ENCODE assay signal across 29 cellular contexts in the genomic region with DNA sequence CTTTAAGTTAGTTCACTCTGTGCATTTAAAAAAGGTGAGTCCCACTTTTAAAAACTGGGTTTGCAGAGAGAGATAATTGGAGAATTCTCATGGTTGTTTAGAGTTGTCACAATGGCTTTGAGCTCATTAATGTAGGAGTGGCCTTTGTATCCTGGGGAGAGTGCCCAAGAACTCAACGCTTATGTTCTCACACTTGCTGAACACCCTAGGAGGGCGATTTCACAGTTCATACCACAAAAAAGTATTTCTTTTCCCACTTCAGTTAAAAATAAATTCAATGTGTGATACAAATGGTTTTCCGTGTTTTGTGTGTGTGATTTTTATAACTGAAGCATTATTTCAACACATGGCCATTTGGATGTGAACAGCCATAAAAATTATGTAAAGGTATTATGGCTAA. TPM values are rescaled to one million over a fixed set of nuclear protein-coding genes. Genes with fewer than 3 reads are reported as not detected.
"Had no signal": no experiment of that assay in that cellular context is flagged by ENCODE, and none has a peak within 500 bp of the region (broad histone marks: within the 10 kb centered on the region; RNA-seq: fewer than 3 reads in every experiment).

No MANE protein-coding gene starts in this region.

- DNase-seq: activated CD4-positive, alpha-beta memory T cell treated with anti-CD3 and anti-CD28 coated beads, Interleukin-2, amount 10 ng/mL, durations not matched to agents 7 days and 5 days; activated CD4-positive, alpha-beta T cell treated with anti-CD3 and anti-CD28 coated beads for 1 hour; activated CD4-positive, alpha-beta T cell treated with anti-CD3 and anti-CD28 coated beads for 4 hours; activated CD4-positive, alpha-beta T cell treated with anti-CD3 and anti-CD28 coated beads, Interleukin-2, amount 10 ng/mL, durations not matched to agents 7 days and 5 days; activated CD4-positive, alpha-beta T cell treated with anti-CD3 and anti-CD28 coated beads, Interleukin-2, amount 50 U/mL, for 4 hours; activated CD8-positive, alpha-beta memory T cell treated with anti-CD3 and anti-CD28 coated beads, Interleukin-2, amount 50 U/mL, for 48 hours; activated gamma-delta T cell; activated naive CD4-positive, alpha-beta T cell; activated naive CD4-positive, alpha-beta T cell treated with anti-CD3 and anti-CD28 coated beads, Interleukin-2, amount 10 ng/mL, durations not matched to agents 7 days and 5 days; activated T-cell treated with anti-CD3 and anti-CD28 coated beads for 4 hours; activated T-cell treated with anti-CD3 and anti-CD28 coated beads, Interleukin-2, amount 50 U/mL, for 24 hours; activated T-cell treated with anti-CD3 and anti-CD28 coated beads, Interleukin-2, amount 50 U/mL, for 72 hours; amniotic stem cell; anterior cingulate cortex; body of pancreas; caudate nucleus; cortex of kidney; dermis blood vessel endothelial cell; effector CD4-positive, alpha-beta T cell; effector memory CD8-positive, alpha-beta T cell; erythroblast; foreskin melanocyte; T-helper 2 cell had no signal

- H3K27me3 Mint-ChIP-seq: activated naive CD4-positive, alpha-beta T cell treated with anti-CD3 and anti-CD28 coated beads, Interleukin-2, amount 10 ng/mL, durations not matched to agents 7 days and 5 days had no signal

- H3K4me3 ChIP-seq: body of pancreas, esophagus muscularis mucosa had no signal

- H3K4me3 Mint-ChIP-seq: activated CD4-positive, alpha-beta memory T cell treated with anti-CD3 and anti-CD28 coated beads, Interleukin-2, amount 10 ng/mL, durations not matched to agents 7 days and 5 days; activated CD4-positive, alpha-beta T cell treated with anti-CD3 and anti-CD28 coated beads, Interleukin-2, amount 10 ng/mL, durations not matched to agents 7 days and 5 days; activated naive CD4-positive, alpha-beta T cell treated with anti-CD3 and anti-CD28 coated beads, Interleukin-2, amount 10 ng/mL, durations not matched to agents 7 days and 5 days; activated T-cell treated with anti-CD3 and anti-CD28 coated beads, Interleukin-2, amount 50 U/mL, for 24 hours; activated T-cell treated with anti-CD3 and anti-CD28 coated beads, Interleukin-2, amount 50 U/mL, for 72 hours; effector memory CD8-positive, alpha-beta T cell; WTC11 had no signal

- ATAC-seq: activated naive CD4-positive, alpha-beta T cell treated with anti-CD3 and anti-CD28 coated beads, Interleukin-2, amount 50 U/mL, for 72 hours; activated T-cell treated with anti-CD3 and anti-CD28 coated beads, Interleukin-2, amount 50 U/mL, for 72 hours; body of pancreas; effector memory CD8-positive, alpha-beta T cell; WTC11 had no signal

- H3K4me1 Mint-ChIP-seq: activated CD4-positive, alpha-beta memory T cell treated with anti-CD3 and anti-CD28 coated beads, Interleukin-2, amount 10 ng/mL, durations not matched to agents 7 days and 5 days; activated CD4-positive, alpha-beta T cell treated with anti-CD3 and anti-CD28 coated beads, Interleukin-2, amount 10 ng/mL, durations not matched to agents 7 days and 5 days; activated naive CD4-positive, alpha-beta T cell treated with anti-CD3 and anti-CD28 coated beads, Interleukin-2, amount 10 ng/mL, durations not matched to agents 7 days and 5 days had no signal

- H3K36me3 Mint-ChIP-seq: activated naive CD4-positive, alpha-beta T cell treated with anti-CD3 and anti-CD28 coated beads, Interleukin-2, amount 10 ng/mL, durations not matched to agents 7 days and 5 days; activated naive CD4-positive, alpha-beta T cell treated with anti-CD3 and anti-CD28 coated beads, Interleukin-2, amount 50 U/mL, for 72 hours had no signal

- H3K9me3 Mint-ChIP-seq: activated CD4-positive, alpha-beta memory T cell treated with anti-CD3 and anti-CD28 coated beads, Interleukin-2, amount 10 ng/mL, durations not matched to agents 7 days and 5 days; activated CD4-positive, alpha-beta T cell treated with anti-CD3 and anti-CD28 coated beads, Interleukin-2, amount 10 ng/mL, durations not matched to agents 7 days and 5 days; activated naive CD4-positive, alpha-beta T cell treated with anti-CD3 and anti-CD28 coated beads, Interleukin-2, amount 10 ng/mL, durations not matched to agents 7 days and 5 days; activated naive CD4-positive, alpha-beta T cell treated with anti-CD3 and anti-CD28 coated beads, Interleukin-2, amount 50 U/mL, for 72 hours; activated T-cell treated with anti-CD3 and anti-CD28 coated beads, Interleukin-2, amount 50 U/mL, for 24 hours; activated T-cell treated with anti-CD3 and anti-CD28 coated beads, Interleukin-2, amount 50 U/mL, for 72 hours; effector memory CD8-positive, alpha-beta T cell had no signal

- H3K27ac Mint-ChIP-seq: activated CD4-positive, alpha-beta memory T cell treated with anti-CD3 and anti-CD28 coated beads, Interleukin-2, amount 10 ng/mL, durations not matched to agents 7 days and 5 days; activated CD4-positive, alpha-beta T cell treated with anti-CD3 and anti-CD28 coated beads, Interleukin-2, amount 10 ng/mL, durations not matched to agents 7 days and 5 days; activated naive CD4-positive, alpha-beta T cell treated with anti-CD3 and anti-CD28 coated beads, Interleukin-2, amount 10 ng/mL, durations not matched to agents 7 days and 5 days; activated naive CD4-positive, alpha-beta T cell treated with anti-CD3 and anti-CD28 coated beads, Interleukin-2, amount 50 U/mL, for 72 hours; activated T-cell treated with anti-CD3 and anti-CD28 coated beads, Interleukin-2, amount 50 U/mL, for 24 hours; activated T-cell treated with anti-CD3 and anti-CD28 coated beads, Interleukin-2, amount 50 U/mL, for 72 hours; effector memory CD8-positive, alpha-beta T cell; WTC11 had no signal

- H3K27ac ChIP-seq: body of pancreas, esophagus muscularis mucosa had no signal

RNA-seq across cellular contexts. Expression of a gene that starts 8.4 kb away (rescaled TPM):
- total RNA-seq: activated CD4-positive, alpha-beta memory T cell treated with anti-CD3 and anti-CD28 coated beads, Interleukin-2, amount 10 ng/mL, durations not matched to agents 7 days and 5 days; activated CD4-positive, alpha-beta T cell treated with anti-CD3 and anti-CD28 coated beads, Interleukin-2, amount 10 ng/mL, durations not matched to agents 7 days and 5 days; activated naive CD4-positive, alpha-beta T cell treated with anti-CD3 and anti-CD28 coated beads, Interleukin-2, amount 50 U/mL, for 72 hours; activated T-cell treated with anti-CD3 and anti-CD28 coated beads, Interleukin-2, amount 50 U/mL, for 72 hours; astrocyte; chondrocyte; T-helper 1 cell treated with Interleukin-12 subunit alpha and Interleukin-12 subunit beta and Interleukin-4 antibody, amounts not matched to agents 30 ng/mL and 1 ng/mL, for 36 hours; WTC11 had no signal
